Comparison of ENCODE assay signal across 10 cellular contexts in genomic region chr2:217316743-217317142, GRCh38.
DNase-seq lines count a peak whose midpoint lies in the region; ATAC-seq, FAIRE-seq and TF ChIP-seq lines count a peak whose summit lies in the region.
"Had no signal": no experiment of that assay in that cellular context is flagged by ENCODE, and none has a peak within 500 bp of the region (broad histone marks: within the 10 kb centered on the region; RNA-seq: fewer than 3 reads in every experiment).

No MANE protein-coding gene starts in this region.

- intact Hi-C loops in activated CD4-positive, alpha-beta T cell treated with anti-CD3 and anti-CD28 coated beads, Interleukin-2, amount 10 ng/mL, durations not matched to agents 24 days and 14 days (cut with micrococcal nuclease) = no loop called here
- intact Hi-C loops in activated CD4-positive, alpha-beta T cell treated with anti-CD3 and anti-CD28 coated beads for 36 hours (cut with DNase I, micrococcal nuclease) = no loop called here

- WGBS in tibial nerve, 2 donors = 59 to 67% methylated on average over 1 of the region's 1 CpG

- H3K36me3 Mint-ChIP-seq in activated CD4-positive, alpha-beta T cell treated with anti-CD3 and anti-CD28 coated beads, Interleukin-2, amount 10 ng/mL, durations not matched to agents 24 days and 14 days (ENCODE audit: low read depth) = no peaks in the 10 kb centered on the region
- no peaks in the 10 kb centered on the region for H3K36me3 Mint-ChIP-seq in activated CD4-positive, alpha-beta T cell treated with anti-CD3 and anti-CD28 coated beads for 36 hours (ENCODE audit: low read depth)
- H3K36me3 Mint-ChIP-seq in stimulated activated naive B cell treated with anti-CD40 and anti-IgM and Interleukin-4, amounts not matched to agents 10 μg/mL and 1 μg/mL and 100 μg/mL, for 72 hours = peaks cover 3 to 9% of the 10 kb centered on the region in 2 donors

- H3K27ac ChIP-seq in tibial nerve = no peak overlapping the region

- no peak for TF ChIP-seq CTCF in tibial nerve (IDR thresholded peaks at IDR 0.05)

- no peaks in the 10 kb centered on the region for H3K27me3 ChIP-seq in tibial nerve

- no peak for TF ChIP-seq POLR2A in tibial nerve (IDR thresholded peaks at IDR 0.05)

- CTCF ChIA-PET in activated CD4-positive, alpha-beta T cell treated with anti-CD3 and anti-CD28 coated beads for 36 hours (lab: Charles Lee) = no interaction called here

- FAIRE-seq in frontal cortex (lab: Jason Lieb, UNC) = no peak

- H3K4me3 ChIP-seq in tibial nerve = no peak overlapping the region

- peaks cover 0 to 8% (median 0%) of the 10 kb centered on the region in 4 donors for H3K9me3 ChIP-seq in tibial nerve

- H3K4me1 ChIP-seq in tibial nerve = no peaks in the 10 kb centered on the region

- no peak for ATAC-seq in activated CD4-positive, alpha-beta T cell treated with anti-CD3 and anti-CD28 coated beads for 36 hours
- peak; percentile 90 for ATAC-seq in HG03378 (IDR thresholded peaks at IDR 0.05; ENCODE audit: unreplicated experiment)
- peak; percentile 90 to 99 for ATAC-seq in stimulated activated naive B cell treated with anti-CD40 and anti-IgM and Interleukin-4, amounts not matched to agents 10 μg/mL and 1 μg/mL and 100 μg/mL, for 72 hours (replicated peaks)

- H3K27ac Mint-ChIP-seq in activated CD4-positive, alpha-beta T cell treated with anti-CD3 and anti-CD28 coated beads, Interleukin-2, amount 10 ng/mL, durations not matched to agents 24 days and 14 days = no peak overlapping the region
- H3K27ac Mint-ChIP-seq in activated CD4-positive, alpha-beta T cell treated with anti-CD3 and anti-CD28 coated beads for 36 hours = no peak overlapping the region
- no peak overlapping the region for H3K27ac Mint-ChIP-seq in stimulated activated naive B cell treated with anti-CD40 and anti-IgM and Interleukin-4, amounts not matched to agents 10 μg/mL and 1 μg/mL and 100 μg/mL, for 72 hours

- no peaks in the 10 kb centered on the region for H3K9me3 Mint-ChIP-seq in activated CD4-positive, alpha-beta T cell treated with anti-CD3 and anti-CD28 coated beads, Interleukin-2, amount 10 ng/mL, durations not matched to agents 24 days and 14 days
- no peaks in the 10 kb centered on the region for H3K9me3 Mint-ChIP-seq in activated CD4-positive, alpha-beta T cell treated with anti-CD3 and anti-CD28 coated beads for 36 hours (ENCODE audit: low read depth)
- peaks cover 6 to 8% of the 10 kb centered on the region in 2 donors for H3K9me3 Mint-ChIP-seq in stimulated activated naive B cell treated with anti-CD40 and anti-IgM and Interleukin-4, amounts not matched to agents 10 μg/mL and 1 μg/mL and 100 μg/mL, for 72 hours

- POLR2A ChIA-PET in activated CD4-positive, alpha-beta T cell treated with anti-CD3 and anti-CD28 coated beads for 36 hours (lab: Charles Lee) = no interaction called here

- H3K4me3 Mint-ChIP-seq in activated CD4-positive, alpha-beta T cell treated with anti-CD3 and anti-CD28 coated beads, Interleukin-2, amount 10 ng/mL, durations not matched to agents 24 days and 14 days = no peak overlapping the region
- H3K4me3 Mint-ChIP-seq in activated CD4-positive, alpha-beta T cell treated with anti-CD3 and anti-CD28 coated beads for 36 hours = no peak overlapping the region
- H3K4me3 Mint-ChIP-seq in stimulated activated naive B cell treated with anti-CD40 and anti-IgM and Interleukin-4, amounts not matched to agents 10 μg/mL and 1 μg/mL and 100 μg/mL, for 72 hours = no peak overlapping the region

- DNase-seq in activated CD4-positive, alpha-beta T cell treated with anti-CD3 and anti-CD28 coated beads, Interleukin-2, amount 10 ng/mL, durations not matched to agents 24 days and 14 days = peak; percentile 34
- no peak for DNase-seq in activated CD4-positive, alpha-beta T cell treated with anti-CD3 and anti-CD28 coated beads for 36 hours
- DNase-seq in SKM-1 treated with dmso at 0.1 percent for 144 hours (lab: John Stamatoyannopoulos, UW; ENCODE audit: unreplicated experiment) (peak; percentile 49), tibial nerve (ENCODE audit: low spot score in 2 of 2) (no peak), frontal cortex (ENCODE audit: low spot score in 2 of 2) (no peak), UCSD-AML1 (lab: John Stamatoyannopoulos, UW; ENCODE audit: unreplicated experiment) (no peak)
- no peak for DNase-seq in stimulated activated naive B cell treated with anti-CD40 and anti-IgM and Interleukin-4, amounts not matched to agents 10 μg/mL and 1 μg/mL and 100 μg/mL, for 72 hours
- DNase-seq: 8988T; activated CD4-positive, alpha-beta T cell treated with anti-CD3 and anti-CD28 coated beads for 4 hours had no signal

- H3K36me3 ChIP-seq in tibial nerve = peaks cover 0 to 3% (median 0%) of the 10 kb centered on the region in 3 donors

- no peak for TF ChIP-seq EP300 in tibial nerve (IDR thresholded peaks at IDR 0.05)

- peaks cover 7% of the 10 kb centered on the region for H3K4me1 Mint-ChIP-seq in activated CD4-positive, alpha-beta T cell treated with anti-CD3 and anti-CD28 coated beads, Interleukin-2, amount 10 ng/mL, durations not matched to agents 24 days and 14 days
- H3K4me1 Mint-ChIP-seq in activated CD4-positive, alpha-beta T cell treated with anti-CD3 and anti-CD28 coated beads for 36 hours = peaks cover 12% of the 10 kb centered on the region
- peaks cover 19 to 28% of the 10 kb centered on the region in 2 donors for H3K4me1 Mint-ChIP-seq in stimulated activated naive B cell treated with anti-CD40 and anti-IgM and Interleukin-4, amounts not matched to agents 10 μg/mL and 1 μg/mL and 100 μg/mL, for 72 hours

- no peaks in the 10 kb centered on the region for H3K27me3 Mint-ChIP-seq in activated CD4-positive, alpha-beta T cell treated with anti-CD3 and anti-CD28 coated beads, Interleukin-2, amount 10 ng/mL, durations not matched to agents 24 days and 14 days
- no peaks in the 10 kb centered on the region for H3K27me3 Mint-ChIP-seq in activated CD4-positive, alpha-beta T cell treated with anti-CD3 and anti-CD28 coated beads for 36 hours
- H3K27me3 Mint-ChIP-seq in stimulated activated naive B cell treated with anti-CD40 and anti-IgM and Interleukin-4, amounts not matched to agents 10 μg/mL and 1 μg/mL and 100 μg/mL, for 72 hours = peaks cover 42 to 58% of the 10 kb centered on the region in 2 donors

Comparison
In these comparisons a context has a peak if more than half of its experiments do, and no peak if none do; other contexts are left out.
1. DNase-seq: peak in activated CD4-positive, alpha-beta T cell treated with anti-CD3 and anti-CD28 coated beads, Interleukin-2, amount 10 ng/mL, durations not matched to agents 24 days and 14 days (single experiment) and SKM-1 treated with dmso at 0.1 percent for 144 hours (single experiment); none in activated CD4-positive, alpha-beta T cell treated with anti-CD3 and anti-CD28 coated beads for 36 hours (single experiment), stimulated activated naive B cell treated with anti-CD40 and anti-IgM and Interleukin-4, amounts not matched to agents 10 μg/mL and 1 μg/mL and 100 μg/mL, for 72 hours (single experiment), tibial nerve (0 of 2), frontal cortex (0 of 2) and UCSD-AML1 (single experiment).